Comparison of ENCODE assay signal across 29 cellular contexts in genomic region chr12:76060111-76060510, GRCh38. TPM values are rescaled to one million over a fixed set of nuclear protein-coding genes. Genes with fewer than 3 reads are reported as not detected.
DNase-seq lines count a peak whose midpoint lies in the region; ATAC-seq, FAIRE-seq and TF ChIP-seq lines count a peak whose summit lies in the region.
"Had no signal": no experiment of that assay in that cellular context is flagged by ENCODE, and none has a peak within 500 bp of the region (broad histone marks: within the 10 kb centered on the region; RNA-seq: fewer than 3 reads in every experiment).

No MANE protein-coding gene starts in this region.

- H3K9me3 Mint-ChIP-seq in stimulated activated naive CD8-positive, alpha-beta T cell treated with anti-CD3 and anti-CD28 coated beads, Interleukin-15, amount 100 ng/mL, for 72 hours = peaks cover 5 to 6% of the 10 kb centered on the region in 2 donors
- H3K9me3 Mint-ChIP-seq in activated naive CD8-positive, alpha-beta T cell (ENCODE audit: low read depth) = peaks cover 4% of the 10 kb centered on the region

- no peaks in the 10 kb centered on the region for H3K27me3 Mint-ChIP-seq in stimulated activated naive CD8-positive, alpha-beta T cell treated with anti-CD3 and anti-CD28 coated beads, Interleukin-15, amount 100 ng/mL, for 72 hours
- no peaks in the 10 kb centered on the region for H3K27me3 Mint-ChIP-seq in activated naive CD8-positive, alpha-beta T cell
- H3K27me3 Mint-ChIP-seq: activated B cell treated with CpG ODN at 0.5 μM for 24 hours; activated CD4-positive, alpha-beta memory T cell treated with anti-CD3 and anti-CD28 coated beads for 36 hours had no signal

- no peak for FAIRE-seq in kidney (lab: Jason Lieb, UNC)
- FAIRE-seq: GM12892, HepG2 had no signal

- H3K36me3 ChIP-seq in kidney (ENCODE audit: control insufficient read depth in 1 of 2, insufficient read depth in 2 of 2, low read length in 2 of 2) = peaks cover 7 to 22% of the 10 kb centered on the region in 2 donors

- DNase-seq in stimulated activated naive CD8-positive, alpha-beta T cell treated with anti-CD3 and anti-CD28 coated beads, Interleukin-15, amount 100 ng/mL, for 72 hours = no peak
- no peak for DNase-seq in stimulated activated naive CD8-positive, alpha-beta T cell treated with anti-CD3 and anti-CD28 coated beads, Interleukin-15, Interleukin-2, amounts not matched to agents 100 U/mL and 50 U/mL, for 24 hours
- DNase-seq in OCI-M1 (lab: John Stamatoyannopoulos, UW) (peak; percentile 37), substantia nigra (lab: John Stamatoyannopoulos, UW) (no peak), NCI-H2107 (lab: John Stamatoyannopoulos, UW) (no peak), kidney (no peak)
- DNase-seq: activated B cell treated with CpG ODN at 0.5 μM for 24 hours; activated CD4-positive, alpha-beta memory T cell treated with anti-CD3 and anti-CD28 coated beads for 36 hours; activated naive CD4-positive, alpha-beta T cell; amygdala; gastrocnemius medialis; H7; kidney glomerular epithelial cell; MM.1S; NCI-H2029; NCI-H69; nucleus accumbens; right lobe of liver; Right ventricle myocardium superior; spleen; stimulated activated CD4-positive, alpha-beta T cell treated with anti-CD3 and anti-CD28 coated beads, Interleukin-2, amount 100 ng/mL, for 48 hours; T-helper 9 cell had no signal

- TF ChIP-seq CTCF in kidney (IDR thresholded peaks at IDR 0.05; ENCODE audit: borderline replicate concordance, extremely low read depth, insufficient read depth) = no peak

- H3K4me1 Mint-ChIP-seq in stimulated activated naive CD8-positive, alpha-beta T cell treated with anti-CD3 and anti-CD28 coated beads, Interleukin-15, amount 100 ng/mL, for 72 hours = peaks cover 25% of the 10 kb centered on the region
- peaks cover 22% of the 10 kb centered on the region for H3K4me1 Mint-ChIP-seq in activated naive CD8-positive, alpha-beta T cell (ENCODE audit: low read depth)

- intact Hi-C loops in kidney (cut with DNase I) = no loop called here

- H3K4me3 Mint-ChIP-seq in stimulated activated naive CD8-positive, alpha-beta T cell treated with anti-CD3 and anti-CD28 coated beads, Interleukin-15, amount 100 ng/mL, for 72 hours = no peak overlapping the region
- no peak overlapping the region for H3K4me3 Mint-ChIP-seq in activated naive CD8-positive, alpha-beta T cell
- H3K4me3 Mint-ChIP-seq: activated B cell treated with CpG ODN at 0.5 μM for 24 hours; activated CD4-positive, alpha-beta memory T cell treated with anti-CD3 and anti-CD28 coated beads for 36 hours had no signal

- H3K27ac ChIP-seq in substantia nigra (ENCODE audit: low read depth, low read length, poor library complexity, severe bottlenecking) = no peak overlapping the region
- no peak overlapping the region for H3K27ac ChIP-seq in kidney (ENCODE audit: low read depth in 2 of 2, low read length in 2 of 2)
- H3K27ac ChIP-seq: BLaER1, gastrocnemius medialis, prostate gland, right lobe of liver, spleen, tibial nerve had no signal

- H3K9ac ChIP-seq in kidney (ENCODE audit: low read length in 2 of 2) = no peak overlapping the region
- H3K9ac ChIP-seq: BLaER1 had no signal

- peaks cover 34% of the 10 kb centered on the region for H3K36me3 Mint-ChIP-seq in activated naive CD8-positive, alpha-beta T cell

- H3K4me3 ChIP-seq in kidney (ENCODE audit: low read length in 2 of 2) = no peak overlapping the region
- H3K4me3 ChIP-seq: BLaER1, gastrocnemius medialis, prostate gland, right lobe of liver, spleen, tibial nerve had no signal

- ATAC-seq in stimulated activated naive CD8-positive, alpha-beta T cell treated with anti-CD3 and anti-CD28 coated beads, Interleukin-15, amount 100 ng/mL, for 72 hours = no peak
- ATAC-seq in stimulated activated naive CD8-positive, alpha-beta T cell treated with anti-CD3 and anti-CD28 coated beads, Interleukin-15, Interleukin-2, amounts not matched to agents 100 U/mL and 50 U/mL, for 24 hours = no peak
- ATAC-seq: gastrocnemius medialis, HepG2, Panc1, right lobe of liver had no signal

- peaks cover 0 to 7% of the 10 kb centered on the region in 2 donors for H3K9me3 ChIP-seq in kidney (ENCODE audit: control insufficient read depth in 1 of 2, low read length in 2 of 2)
- H3K9me3 ChIP-seq: gastrocnemius medialis, prostate gland had no signal

- H3K27ac Mint-ChIP-seq in stimulated activated naive CD8-positive, alpha-beta T cell treated with anti-CD3 and anti-CD28 coated beads, Interleukin-15, amount 100 ng/mL, for 72 hours = peak overlapping the region; percentile 56 to 61
- peak overlapping the region; percentile 4 for H3K27ac Mint-ChIP-seq in activated naive CD8-positive, alpha-beta T cell
- H3K27ac Mint-ChIP-seq: activated B cell treated with CpG ODN at 0.5 μM for 24 hours; activated CD4-positive, alpha-beta memory T cell treated with anti-CD3 and anti-CD28 coated beads for 36 hours had no signal

- H3K4me1 ChIP-seq in kidney (ENCODE audit: control insufficient read depth in 1 of 2, insufficient read depth in 1 of 2, low read depth in 1 of 2, low read length in 2 of 2) = no peaks in the 10 kb centered on the region
- H3K4me1 ChIP-seq: BLaER1, gastrocnemius medialis, prostate gland, right lobe of liver, tibial nerve had no signal

RNA-seq across cellular contexts. Expression of gene NAP1L1, which starts 24.4 kb away (rescaled TPM):
- 288 TPM for total RNA-seq in kidney
- 180 TPM for polyA plus RNA-seq in kidney (ENCODE audit: insufficient read depth, low read depth, low replicate concordance)

RNA-seq across cellular contexts. Expression of gene PHLDA1, which starts 28.5 kb away (rescaled TPM):
- 15.3 TPM for total RNA-seq in kidney
- polyA plus RNA-seq in kidney (ENCODE audit: insufficient read depth, low read depth, low replicate concordance) = 9.5 TPM
